In the genomic region with DNA sequence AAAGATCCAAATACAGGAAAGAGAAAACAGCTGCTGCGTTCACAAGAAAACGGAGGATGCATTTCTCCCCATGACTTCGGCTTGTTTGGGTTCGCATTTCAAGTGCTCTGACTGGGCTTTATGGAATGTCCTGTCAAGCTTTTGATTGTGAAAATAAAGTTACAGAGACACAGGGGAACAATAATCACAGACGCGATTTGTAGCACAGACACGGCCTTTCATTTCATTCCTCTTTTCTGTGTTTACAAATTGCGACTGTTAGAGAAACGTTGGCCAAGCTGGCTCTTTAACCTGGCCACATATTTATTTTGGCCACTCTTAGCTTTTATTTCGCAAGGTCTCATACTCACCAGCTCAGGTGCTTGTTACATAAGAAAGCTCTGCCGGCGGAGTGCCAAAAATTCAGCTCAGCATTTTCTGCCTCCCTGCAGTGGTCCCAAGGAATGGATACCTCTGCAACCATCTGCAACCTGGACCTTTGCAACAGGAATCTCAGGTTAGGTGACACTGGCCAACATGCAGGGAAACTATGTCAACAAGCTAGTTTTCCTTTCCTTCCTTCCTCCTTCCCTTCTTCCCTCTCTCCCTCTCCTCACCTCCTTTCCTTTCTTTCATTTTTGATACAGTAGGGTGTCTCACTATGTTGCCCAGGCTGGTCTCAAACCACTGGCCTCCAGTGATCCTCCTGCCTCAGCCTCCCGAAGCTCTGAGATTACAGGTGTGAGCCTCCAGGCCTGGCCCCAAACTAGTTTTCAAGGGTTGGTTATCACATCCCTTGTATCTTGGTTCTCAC, we compare ENCODE assay signal across 8 cellular contexts. TPM values are rescaled to one million over a fixed set of nuclear protein-coding genes. Genes with fewer than 3 reads are reported as not detected.
DNase-seq lines count a peak whose midpoint lies in the region; ATAC-seq lines count a peak whose summit lies in the region.

No MANE protein-coding gene starts in this region.

- ATAC-seq in HG03460 (IDR thresholded peaks at IDR 0.05; ENCODE audit: unreplicated experiment) (no peak), HG02678 (IDR thresholded peaks at IDR 0.05; ENCODE audit: unreplicated experiment) (no peak)

- DNase-seq in RPMI8226 (peak; percentile 85), fibroblast of peridontal ligament (ENCODE audit: extremely low read depth) (peak; percentile 81), renal cortical epithelial cell (ENCODE audit: low read depth) (peak; percentile 95), NK-92 (lab: John Stamatoyannopoulos, UW; ENCODE audit: unreplicated experiment) (no peak), NCI-H2081 (lab: John Stamatoyannopoulos, UW) (no peak)

- H3K9me3 ChIP-seq in ES-I3 (ENCODE audit: control insufficient read depth, insufficient read depth, low read length), result no peaks in the 10 kb centered on the region

- no peaks in the 10 kb centered on the region for H3K36me3 ChIP-seq in ES-I3 (ENCODE audit: insufficient read depth, low read length)

- H3K9ac ChIP-seq in ES-I3 (ENCODE audit: low read depth, low read length), result peak overlapping the region; percentile 13; the same call in 1 of the 2 replicates

- peaks cover 15% of the 10 kb centered on the region for H3K4me1 ChIP-seq in ES-I3 (ENCODE audit: insufficient read depth, low read length)

RNA-seq across cellular contexts. Expression of a gene that starts 58.2 kb away (rescaled TPM):
- total RNA-seq in renal cortical epithelial cell, result 0.52 and 2.0 TPM in 2 replicates

Comparison
In these comparisons a context has a peak if more than half of its experiments do, and no peak if none do; other contexts are left out.
1. DNase-seq: peak in RPMI8226 (single experiment), fibroblast of peridontal ligament (single experiment) and renal cortical epithelial cell (single experiment); none in NK-92 (single experiment) and NCI-H2081 (0 of 2).